In the genomic region with DNA sequence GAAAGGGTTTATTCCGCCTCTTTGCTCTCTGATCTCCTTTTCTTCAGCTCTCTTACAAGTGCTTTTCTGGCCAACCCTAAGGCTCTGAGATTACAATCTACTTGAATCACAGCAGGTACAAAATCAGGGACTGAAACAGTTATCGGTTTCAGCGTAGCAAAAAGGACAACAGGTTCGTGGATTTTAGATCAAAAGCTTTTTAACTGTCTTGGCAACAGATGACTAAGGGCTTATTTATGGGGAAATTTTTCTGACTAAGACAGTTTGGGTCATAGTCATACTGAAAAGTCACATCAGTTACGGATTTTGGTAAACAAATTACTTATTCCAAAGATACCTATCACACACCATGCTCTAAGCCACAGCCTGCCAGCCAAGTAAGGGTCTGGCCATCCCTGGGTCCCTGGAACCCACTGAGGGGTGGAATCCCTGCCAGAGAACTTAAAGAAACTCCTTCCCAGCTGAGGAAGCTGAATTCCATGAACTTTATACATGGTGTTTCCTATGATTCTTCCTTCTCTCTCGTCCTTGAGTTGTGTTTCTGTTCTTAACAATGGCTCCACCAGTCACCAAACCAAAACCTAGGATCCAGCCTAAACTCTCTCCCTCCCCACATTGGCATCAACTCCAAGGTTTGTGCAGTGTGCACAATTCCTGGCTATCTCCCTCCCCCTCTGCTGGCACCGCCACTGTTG, we compare ENCODE assay signal across 1 cellular context.
TF ChIP-seq lines count a peak whose summit lies in the region.

No MANE protein-coding gene starts in this region.

TF ChIP-seq in GM12878, 131 proteins besides CTCF, POLR2A, EP300 and RAD21 (continued from another document):
- TF ChIP-seq JUND (IDR thresholded peaks at IDR 0.05; ENCODE audit: low read depth, low read length) (peak; percentile 92), CHD4 (IDR thresholded peaks at IDR 0.05) (no peak), POU2F2 (IDR thresholded peaks at IDR 0.05; ENCODE audit: borderline replicate concordance, low read depth, low read length) (no peak), KDM1A (IDR thresholded peaks at IDR 0.05; ENCODE audit: borderline replicate concordance) (no peak)
- TF ChIP-seq, protein P1, sequence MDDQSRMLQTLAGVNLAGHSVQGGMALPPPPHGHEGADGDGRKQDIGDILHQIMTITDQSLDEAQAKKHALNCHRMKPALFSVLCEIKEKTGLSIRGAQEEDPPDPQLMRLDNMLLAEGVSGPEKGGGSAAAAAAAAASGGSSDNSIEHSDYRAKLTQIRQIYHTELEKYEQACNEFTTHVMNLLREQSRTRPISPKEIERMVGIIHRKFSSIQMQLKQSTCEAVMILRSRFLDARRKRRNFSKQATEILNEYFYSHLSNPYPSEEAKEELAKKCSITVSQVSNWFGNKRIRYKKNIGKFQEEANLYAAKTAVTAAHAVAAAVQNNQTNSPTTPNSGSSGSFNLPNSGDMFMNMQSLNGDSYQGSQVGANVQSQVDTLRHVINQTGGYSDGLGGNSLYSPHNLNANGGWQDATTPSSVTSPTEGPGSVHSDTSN (IDR thresholded peaks at IDR 0.05; ENCODE audit: insufficient replicate concordance, low read depth, low read length) = no peak
- TF ChIP-seq, protein P2, sequence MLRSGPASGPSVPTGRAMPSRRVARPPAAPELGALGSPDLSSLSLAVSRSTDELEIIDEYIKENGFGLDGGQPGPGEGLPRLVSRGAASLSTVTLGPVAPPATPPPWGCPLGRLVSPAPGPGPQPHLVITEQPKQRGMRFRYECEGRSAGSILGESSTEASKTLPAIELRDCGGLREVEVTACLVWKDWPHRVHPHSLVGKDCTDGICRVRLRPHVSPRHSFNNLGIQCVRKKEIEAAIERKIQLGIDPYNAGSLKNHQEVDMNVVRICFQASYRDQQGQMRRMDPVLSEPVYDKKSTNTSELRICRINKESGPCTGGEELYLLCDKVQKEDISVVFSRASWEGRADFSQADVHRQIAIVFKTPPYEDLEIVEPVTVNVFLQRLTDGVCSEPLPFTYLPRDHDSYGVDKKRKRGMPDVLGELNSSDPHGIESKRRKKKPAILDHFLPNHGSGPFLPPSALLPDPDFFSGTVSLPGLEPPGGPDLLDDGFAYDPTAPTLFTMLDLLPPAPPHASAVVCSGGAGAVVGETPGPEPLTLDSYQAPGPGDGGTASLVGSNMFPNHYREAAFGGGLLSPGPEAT (IDR thresholded peaks at IDR 0.05; ENCODE audit: low read depth) = peak; percentile 80
- TF ChIP-seq, protein P3, sequence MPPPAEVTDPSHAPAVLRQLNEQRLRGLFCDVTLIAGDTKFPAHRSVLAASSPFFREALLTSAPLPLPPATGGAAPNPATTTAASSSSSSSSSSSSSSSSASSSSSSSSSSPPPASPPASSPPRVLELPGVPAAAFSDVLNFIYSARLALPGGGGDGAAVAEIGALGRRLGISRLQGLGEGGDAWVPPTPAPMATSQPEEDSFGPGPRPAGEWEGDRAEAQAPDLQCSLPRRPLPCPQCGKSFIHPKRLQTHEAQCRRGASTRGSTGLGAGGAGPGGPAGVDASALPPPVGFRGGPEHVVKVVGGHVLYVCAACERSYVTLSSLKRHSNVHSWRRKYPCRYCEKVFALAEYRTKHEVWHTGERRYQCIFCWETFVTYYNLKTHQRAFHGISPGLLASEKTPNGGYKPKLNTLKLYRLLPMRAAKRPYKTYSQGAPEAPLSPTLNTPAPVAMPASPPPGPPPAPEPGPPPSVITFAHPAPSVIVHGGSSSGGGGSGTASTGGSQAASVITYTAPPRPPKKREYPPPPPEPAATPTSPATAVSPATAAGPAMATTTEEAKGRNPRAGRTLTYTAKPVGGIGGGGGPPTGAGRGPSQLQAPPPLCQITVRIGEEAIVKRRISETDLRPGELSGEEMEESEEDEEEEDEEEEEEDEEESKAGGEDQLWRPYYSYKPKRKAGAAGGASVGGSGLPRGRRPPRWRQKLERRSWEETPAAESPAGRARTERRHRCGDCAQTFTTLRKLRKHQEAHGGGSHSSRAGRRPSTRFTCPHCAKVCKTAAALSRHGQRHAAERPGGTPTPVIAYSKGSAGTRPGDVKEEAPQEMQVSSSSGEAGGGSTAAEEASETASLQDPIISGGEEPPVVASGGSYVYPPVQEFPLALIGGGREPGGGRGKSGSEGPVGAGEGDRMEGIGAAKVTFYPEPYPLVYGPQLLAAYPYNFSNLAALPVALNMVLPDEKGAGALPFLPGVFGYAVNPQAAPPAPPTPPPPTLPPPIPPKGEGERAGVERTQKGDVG (CRISPR knock-in tag; IDR thresholded peaks at IDR 0.05) = no peak
- TF ChIP-seq, protein P4, sequence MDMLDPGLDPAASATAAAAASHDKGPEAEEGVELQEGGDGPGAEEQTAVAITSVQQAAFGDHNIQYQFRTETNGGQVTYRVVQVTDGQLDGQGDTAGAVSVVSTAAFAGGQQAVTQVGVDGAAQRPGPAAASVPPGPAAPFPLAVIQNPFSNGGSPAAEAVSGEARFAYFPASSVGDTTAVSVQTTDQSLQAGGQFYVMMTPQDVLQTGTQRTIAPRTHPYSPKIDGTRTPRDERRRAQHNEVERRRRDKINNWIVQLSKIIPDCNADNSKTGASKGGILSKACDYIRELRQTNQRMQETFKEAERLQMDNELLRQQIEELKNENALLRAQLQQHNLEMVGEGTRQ (IDR thresholded peaks at IDR 0.05; ENCODE audit: borderline replicate concordance, low read depth, low read length) = no peak
